ENCODE assay signal across 5 cellular contexts in the genomic region with DNA sequence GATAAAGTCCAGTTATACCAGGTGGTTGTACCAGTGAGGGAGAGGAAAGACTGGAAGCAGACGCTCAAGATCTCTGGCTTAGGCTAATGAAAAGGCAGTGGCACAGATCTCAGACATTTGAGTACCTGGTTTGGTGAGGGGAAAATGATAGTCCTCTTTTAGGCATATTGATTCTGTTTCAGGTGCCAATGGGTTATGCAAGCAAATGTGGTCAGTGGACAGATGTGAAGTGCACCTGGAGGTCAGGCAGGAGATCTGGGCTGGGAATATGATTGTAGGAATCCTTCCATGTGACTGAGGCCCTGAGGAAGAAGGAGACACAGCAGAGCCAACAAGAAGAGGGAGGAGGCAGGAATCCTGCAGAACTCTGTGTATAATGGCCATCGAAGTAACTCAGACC.
"Had no signal": no experiment of that assay in that cellular context is flagged by ENCODE, and none has a peak within 500 bp of the region (broad histone marks: within the 10 kb centered on the region; RNA-seq: fewer than 3 reads in every experiment).

No MANE protein-coding gene starts in this region.

- H3K4me1 Mint-ChIP-seq: IgD-negative memory B cell had no signal

- H3K4me3 Mint-ChIP-seq: H9, IgD-negative memory B cell had no signal

- H3K36me3 Mint-ChIP-seq: IgD-negative memory B cell had no signal

- H3K9me3 Mint-ChIP-seq: H9, IgD-negative memory B cell had no signal

- H3K27ac Mint-ChIP-seq: H9, IgD-negative memory B cell had no signal

- DNase-seq: GOT3, H9, HCEC 1CT, KBM-7 had no signal
